In genomic region chr2:32977228-32977758, GRCh38 we compare ENCODE assay signal across 13 cellular contexts. TPM values are rescaled to one million over a fixed set of nuclear protein-coding genes. Genes with fewer than 3 reads are reported as not detected.
DNase-seq lines count a peak whose midpoint lies in the region; ATAC-seq, FAIRE-seq and TF ChIP-seq lines count a peak whose summit lies in the region.
"Had no signal": no experiment of that assay in that cellular context is flagged by ENCODE, and none has a peak within 500 bp of the region (broad histone marks: within the 10 kb centered on the region; RNA-seq: fewer than 3 reads in every experiment).

No MANE protein-coding gene starts in this region.

- H4K20me1 ChIP-seq in K562 (replicated peaks; ENCODE audit: control insufficient read depth, insufficient read depth, low read length), result no peaks in the 10 kb centered on the region

- no peaks in the 10 kb centered on the region for H3K9me1 ChIP-seq in K562 (ENCODE audit: control insufficient read depth, insufficient read depth, low read length)

- H3K27ac ChIP-seq in K562 (ENCODE audit: extremely low read depth, low read depth, low read length), result no peak overlapping the region
- H3K27ac ChIP-seq in upper lobe of left lung, result no peak overlapping the region
- H3K27ac ChIP-seq: brain microvascular endothelial cell, testis had no signal

- peak overlapping the region; percentile 36 for H2AFZ ChIP-seq in K562 (ENCODE audit: low read depth, low read length)

- peaks cover 0 to 4% (median 0%) of the 10 kb centered on the region in 3 donors for H3K27me3 Mint-ChIP-seq in CD14-positive monocyte (ENCODE audit: low read depth in 3 of 3)

- TF ChIP-seq CTCF in K562 (IDR thresholded peaks at IDR 0.05 in 2 of 3, conservative IDR thresholded peaks at IDR 0.05 in 1 of 3; ENCODE audit: insufficient read depth in 2 of 3, low read depth in 1 of 3, low read length in 3 of 3) (no peak), upper lobe of left lung (IDR thresholded peaks at IDR 0.05) (no peak), CD14-positive monocyte (IDR thresholded peaks at IDR 0.05) (no peak)

- TF ChIP-seq POLR2A in K562 (conservative IDR thresholded peaks at IDR 0.05), result no peak
- no peak for TF ChIP-seq POLR2A in upper lobe of left lung (IDR thresholded peaks at IDR 0.05)

- DNase-seq in NCI-H2029 (lab: John Stamatoyannopoulos, UW) (peak; percentile 24), NCI-H2029 treated with DMSO at 0.1 percent for 48 hours (lab: John Stamatoyannopoulos, UW) (no peak), K562 (ENCODE audit: extremely low read depth in 1 of 4, low spot score in 3 of 4) (peak in 3 of 4 experiments; percentile 31 to 57 (median 43)), left ventricle myocardium superior (peak; percentile 90), upper lobe of left lung (peak; percentile 20 to 24), CD14-positive monocyte (ENCODE audit: low spot score) (no peak), RCC 7860 (ENCODE audit: low spot score) (no peak)
- DNase-seq: activated T-cell treated with anti-CD3 and anti-CD28 coated beads for 4 hours; brain microvascular endothelial cell; stimulated activated CD4-positive, alpha-beta T cell treated with anti-CD3 and anti-CD28 coated beads, Interleukin-4, amount 100 ng/mL, for 1 hour; testis had no signal

- POLR2A ChIA-PET in K562 (lab: Yijun Ruan, JAX), result interaction anchor here (1.1 kb wide), 1 partner anchor 10 kb away, joined by 4 read pairs; no protein-coding TSS in a partner anchor

- H3K4me3 Mint-ChIP-seq in CD14-positive monocyte, result no peak overlapping the region
- H3K4me3 Mint-ChIP-seq: neural crest cell had no signal

- H3K36me3 ChIP-seq in K562 (ENCODE audit: control insufficient read depth, insufficient read depth, low read length) (no peaks in the 10 kb centered on the region), upper lobe of left lung (no peaks in the 10 kb centered on the region)
- H3K36me3 ChIP-seq: brain microvascular endothelial cell had no signal

- in situ Hi-C loops in K562 (cut with MboI), result no loop called here

- intact Hi-C loops in K562 (cut with micrococcal nuclease), result no loop called here
- intact Hi-C loops in left ventricle myocardium superior (cut with micrococcal nuclease), result no loop called here
- intact Hi-C loops in CD14-positive monocyte (cut with micrococcal nuclease), result no loop called here

- H3K4me2 ChIP-seq in K562 (ENCODE audit: insufficient read depth, low read length), result peak overlapping the region; percentile 10; the same call in 1 of the 2 replicates

- peak overlapping the region in 1 of 2 experiments; percentile 86; a peak in 2 of 4 replicates for H3K9ac ChIP-seq in K562 (ENCODE audit: insufficient read depth in 1 of 2, low read depth in 2 of 2, low read length in 2 of 2)

- FAIRE-seq in K562 (lab: Jason Lieb, UNC) (no peak), RCC 7860 (lab: Jason Lieb, UNC) (no peak)

- H3K4me1 Mint-ChIP-seq in CD14-positive monocyte, result no peaks in the 10 kb centered on the region
- H3K4me1 Mint-ChIP-seq: neural crest cell had no signal

- H3K79me2 ChIP-seq in K562 (ENCODE audit: control insufficient read depth, insufficient read depth, low read length), result peaks cover 9% of the 10 kb centered on the region; the same call in 2 of the 3 replicates

- peaks cover 9 to 19% (median 15%) of the 10 kb centered on the region in 7 donors for H3K9me3 Mint-ChIP-seq in CD14-positive monocyte

- WGBS in K562 (ENCODE audit: insufficient coverage, low coverage, missing lambda C conversion rate), result 31% methylated on average over 6 of the region's 6 CpGs
- 66% methylated on average over 6 of the region's 6 CpGs; no CpG with 5 or more reads in 1 of the 2 donors for WGBS in upper lobe of left lung, 2 donors

- H3K36me3 Mint-ChIP-seq in CD14-positive monocyte, result no peaks in the 10 kb centered on the region

- H3K27me3 ChIP-seq in K562 (ENCODE audit: control insufficient read depth in 2 of 2, insufficient read depth in 2 of 2, low read length in 2 of 2) (no peaks in the 10 kb centered on the region), upper lobe of left lung (no peaks in the 10 kb centered on the region)
- H3K27me3 ChIP-seq: brain microvascular endothelial cell, testis had no signal

- peaks cover 4% of the 10 kb centered on the region; the same call in 1 of the 2 replicates for H3K9me3 ChIP-seq in K562 (replicated peaks; ENCODE audit: control insufficient read depth, insufficient read depth, low read depth, low read length)
- H3K9me3 ChIP-seq in upper lobe of left lung, result peaks cover 0 to 3% (median 0%) of the 10 kb centered on the region in 4 donors
- H3K9me3 ChIP-seq: testis had no signal

- peak; percentile 89 for ATAC-seq in K562
- peak; percentile 98 for ATAC-seq in left ventricle myocardium superior
- peak; percentile 57 to 74 for ATAC-seq in upper lobe of left lung (ENCODE audit: low FRiP score in 2 of 2)
- no peak for ATAC-seq in GM19463 (IDR thresholded peaks at IDR 0.05; ENCODE audit: unreplicated experiment)

- TF ChIP-seq EP300 in K562 (IDR thresholded peaks at IDR 0.05; ENCODE audit: low read length) (no peak), upper lobe of left lung (IDR thresholded peaks at IDR 0.05) (no peak)

- H3K4me3 ChIP-seq in K562, result no peak overlapping the region
- no peak overlapping the region for H3K4me3 ChIP-seq in upper lobe of left lung
- H3K4me3 ChIP-seq: testis had no signal

- no TSS peak for BruUV-seq in K562 (replicated peaks; lab: Mats Ljungman, UMichigan)

- no peak overlapping the region for H3K27ac Mint-ChIP-seq in CD14-positive monocyte

- H3K4me1 ChIP-seq in K562 (replicated peaks in 1 of 2; ENCODE audit: control insufficient read depth in 2 of 2, insufficient read depth in 2 of 2, low read length in 2 of 2) (peaks cover 2 to 11% of the 10 kb centered on the region in 2 experiments; a peak in 4 of 5 replicates), upper lobe of left lung (no peaks in the 10 kb centered on the region)
- H3K4me1 ChIP-seq: testis had no signal

- TF ChIP-seq RAD21 in K562 (CRISPR knock-in tag; conservative IDR thresholded peaks at IDR 0.05 in 1 of 2, IDR thresholded peaks at IDR 0.05 in 1 of 2), result no peak

- CTCF ChIA-PET in K562 (lab: Yijun Ruan, JAX; ENCODE audit: low intra/inter-chr PET ratio), result no interaction called here

TF ChIP-seq in K562, 482 proteins besides CTCF, POLR2A, EP300 and RAD21:
- TF ChIP-seq NFIC (IDR thresholded peaks at IDR 0.05), result peak; percentile 74
- no peak for TF ChIP-seq CBX2 (IDR thresholded peaks at IDR 0.05; ENCODE audit: insufficient read depth, low read length, poor library complexity, severe bottlenecking)
TF ChIP-seq in K562: peak in this region for 1.

RNA-seq across cellular contexts. Expression of gene LTBP1, which starts 30.5 kb away (rescaled TPM):
- 48.1 and 65.2 TPM in 2 replicates for total RNA-seq in K562 (2011; cell fraction: chromatin; rRNA removed; ENCODE audit: low replicate concordance)
- 41.1 and 45.5 TPM in 2 replicates for total RNA-seq in K562 (2011; cell fraction: nucleolus; rRNA removed)
- 41.8 and 50.5 TPM in 2 replicates for total RNA-seq in K562 (2011; cell fraction: nucleoplasm; rRNA removed)
- total RNA-seq in K562 (2014; rRNA removed) (8.2 and 10.4 TPM in 2 replicates), K562 (2014; rRNA removed; fragmentation: Illumina TruSeq; extraction: Trizol) (7.9 and 8.5 TPM in 2 replicates), K562 (2015; rRNA removed; fragmentation: Illumina TruSeq; extraction: Trizol) (3.6 and 3.8 TPM in 2 replicates), K562 (2021) (12.8 and 13.6 TPM in 2 replicates), left ventricle myocardium superior (72.5 TPM), upper lobe of left lung (10 to 100 TPM; 11.5 to 45.0 (median 27.1) TPM)
- polyA plus RNA-seq in K562 (2011; rRNA removed) (12.2 and 16.4 TPM in 2 replicates), K562 (2014; fragmentation: Illumina TruSeq; extraction: Trizol) (9.7 and 12.0 TPM in 2 replicates), K562 (2014; fragmentation: Nextera tagmentation; extraction: Ambion mirVana) (1 to 10 TPM; 4.3 to 5.2 TPM), K562 (2014; rRNA removed) (6.7 and 7.0 TPM in 2 replicates), CD14-positive monocyte (under 1 TPM; 0.18 to 0.24 TPM)
- polyA plus RNA-seq in K562 (2011; cell fraction: cytosol; rRNA removed), result 11.4 and 13.9 TPM in 2 replicates
- 9.9 and 15.8 TPM in 2 replicates for polyA plus RNA-seq in K562 (2011; cell fraction: nucleus; rRNA removed)
- 6.6 and 7.6 TPM in 2 replicates for polyA plus RNA-seq in K562 (2012)
- polyA minus RNA-seq in K562 (2011; rRNA and poly(A)+ RNA removed), result 39.9 and 55.1 TPM in 2 replicates
- 19.4 and 29.2 TPM in 2 replicates for polyA minus RNA-seq in K562 (2011; cell fraction: cytosol; rRNA and poly(A)+ RNA removed)
- 15.8 and 17.2 TPM in 2 replicates for polyA minus RNA-seq in K562 (2011; cell fraction: nucleus; rRNA and poly(A)+ RNA removed)

Comparison
In these comparisons a context has a peak if more than half of its experiments do, and no peak if none do; other contexts are left out.
1. DNase-seq: peak in NCI-H2029 (single experiment), K562 (3 of 4), left ventricle myocardium superior (single experiment) and upper lobe of left lung (2 of 2); none in NCI-H2029 treated with DMSO at 0.1 percent for 48 hours (single experiment), CD14-positive monocyte (single experiment) and RCC 7860 (single experiment).